In genomic region chr20:49989234-49990065, GRCh38 we compare ENCODE assay signal across 9 cellular contexts. TPM values are rescaled to one million over a fixed set of nuclear protein-coding genes. Genes with fewer than 3 reads are reported as not detected.
DNase-seq lines count a peak whose midpoint lies in the region; ATAC-seq and TF ChIP-seq lines count a peak whose summit lies in the region.
"Had no signal": no experiment of that assay in that cellular context is flagged by ENCODE, and none has a peak within 500 bp of the region (broad histone marks: within the 10 kb centered on the region; RNA-seq: fewer than 3 reads in every experiment).

No MANE protein-coding gene starts in this region.

- intact Hi-C loops in body of pancreas (cut with DNase I), result no loop called here

- 61 to 67% methylated on average over 18 to 22 of the region's 22 CpGs for WGBS in body of pancreas, 2 donors

- TF ChIP-seq POLR2A in body of pancreas (IDR thresholded peaks at IDR 0.05), result no peak

- peak overlapping the region; percentile 19 for H3K4me3 ChIP-seq in HFF-Myc (replicated peaks; ENCODE audit: low read depth, low read length)
- H3K4me3 ChIP-seq in body of pancreas, result no peak overlapping the region

- no peaks in the 10 kb centered on the region for H3K4me1 ChIP-seq in body of pancreas

- no peaks in the 10 kb centered on the region for H3K36me3 ChIP-seq in body of pancreas (replicated peaks in 1 of 2; ENCODE audit: insufficient read depth in 1 of 2, low read depth in 2 of 2)

- peak; percentile 81 for DNase-seq in HFF-Myc (ENCODE audit: extremely low read depth, low read depth)
- DNase-seq in body of pancreas, result peak; percentile 26 to 50 (median 40)
- peak; percentile 79 for DNase-seq in iris pigment epithelial cell (ENCODE audit: low read depth)
- DNase-seq in smooth muscle cell of the brain vasculature (ENCODE audit: low read depth, low spot score), result peak; percentile 69
- no peak for DNase-seq in NCI-H774 (lab: John Stamatoyannopoulos, UW)
- no peak for DNase-seq in amniotic stem cell (lab: John Stamatoyannopoulos, UW)
- no peak for DNase-seq in NCI-H69 (lab: John Stamatoyannopoulos, UW)
- DNase-seq: NCI-H226 had no signal

- peak overlapping the region in 2 of 4 donors; percentile 46 to 51 for H3K27ac ChIP-seq in body of pancreas

- no peaks in the 10 kb centered on the region for H3K27me3 ChIP-seq in body of pancreas

- H3K9me3 ChIP-seq in body of pancreas, result no peaks in the 10 kb centered on the region

- ATAC-seq in body of pancreas, result peak; percentile 43
- ATAC-seq in HG03565 (IDR thresholded peaks at IDR 0.05; ENCODE audit: unreplicated experiment), result no peak

- TF ChIP-seq CTCF in HFF-Myc (IDR thresholded peaks at IDR 0.05; ENCODE audit: low read depth, low read length, missing control alignments) (no peak), body of pancreas (IDR thresholded peaks at IDR 0.05) (no peak)

RNA-seq across cellular contexts. Expression of gene SNAI1, which starts 6.7 kb away (rescaled TPM):
- 1 to 10 TPM in 1 of 2 donors, under 1 TPM in 1; 0.78 to 3.3 TPM for total RNA-seq in body of pancreas

RNA-seq across cellular contexts. Expression of gene RNF114, which starts 53.3 kb away (rescaled TPM):
- total RNA-seq in body of pancreas, result 100 to 1,000 TPM in 1 of 2 donors, 10 to 100 TPM in 1; 82.0 to 181 TPM

Comparison
In these comparisons a context has a peak if more than half of its experiments do, and no peak if none do; other contexts are left out.
1. DNase-seq: peak in HFF-Myc (single experiment), body of pancreas (4 of 4), iris pigment epithelial cell (single experiment) and smooth muscle cell of the brain vasculature (single experiment); none in NCI-H774 (single experiment), amniotic stem cell (single experiment) and NCI-H69 (single experiment).